ENCODE assay signal across 14 cellular contexts in genomic region chr20:63847374-63848002, GRCh38. TPM values are rescaled to one million over a fixed set of nuclear protein-coding genes. Genes with fewer than 3 reads are reported as not detected.
DNase-seq lines count a peak whose midpoint lies in the region; ATAC-seq and TF ChIP-seq lines count a peak whose summit lies in the region.
"Had no signal": no experiment of that assay in that cellular context is flagged by ENCODE, and none has a peak within 500 bp of the region (broad histone marks: within the 10 kb centered on the region; RNA-seq: fewer than 3 reads in every experiment).

No MANE protein-coding gene starts in this region.

- DNase-seq in Panc1 (ENCODE audit: low read depth, low spot score) (no peak), osteoblast (ENCODE audit: insufficient read length, low spot score, missing footprints) (peak; percentile 65), NCI-H2081 (lab: John Stamatoyannopoulos, UW) (no peak), mesothelial cell of epicardium (ENCODE audit: low spot score in 2 of 2, unreplicated experiment in 2 of 2) (no peak)
- DNase-seq in stimulated activated effector memory CD8-positive, alpha-beta T cell treated with anti-CD3 and anti-CD28 coated beads, Interleukin-12 subunit alpha, Interleukin-12 subunit beta, amount 100 ng/mL, for 72 hours (ENCODE audit: low spot score in 2 of 2) = no peak
- DNase-seq in activated T-cell treated with anti-CD3 and anti-CD28 coated beads, Interleukin-2, amount 50 U/mL, for 1 hour = no peak
- DNase-seq: activated CD4-positive, alpha-beta T cell treated with anti-CD3 and anti-CD28 coated beads, Interleukin-2, amount 10 ng/mL, durations not matched to agents 7 days and 5 days; CD4-positive, alpha-beta T cell; foreskin keratinocyte; NCI-H1105 treated with DMSO at 0.1 percent for 48 hours; nucleus accumbens; RPMI8226 had no signal

- H3K27me3 ChIP-seq in Panc1 (ENCODE audit: control insufficient read depth, insufficient read depth, low read length) = no peaks in the 10 kb centered on the region
- peaks cover 45% of the 10 kb centered on the region for H3K27me3 ChIP-seq in gastroesophageal sphincter
- H3K27me3 ChIP-seq in osteoblast (ENCODE audit: insufficient read depth, low read length) = peaks cover 17% of the 10 kb centered on the region

- H3K36me3 ChIP-seq in ES-I3 (ENCODE audit: insufficient read depth, low read length) (no peaks in the 10 kb centered on the region), Panc1 (ENCODE audit: control insufficient read depth, insufficient read depth, low read length) (no peaks in the 10 kb centered on the region), gastroesophageal sphincter (no peaks in the 10 kb centered on the region), osteoblast (ENCODE audit: insufficient read depth, low read length) (no peaks in the 10 kb centered on the region)

- no peak overlapping the region for H3K4me2 ChIP-seq in osteoblast (ENCODE audit: insufficient read depth, low read length)

- WGBS in gastroesophageal sphincter (ENCODE audit: low coverage in 1 of 2), 2 donors = no CpG with 5 or more reads among the region's 16 CpGs

- peak overlapping the region; percentile 58 for H3K27ac ChIP-seq in Panc1 (ENCODE audit: low read length)
- H3K27ac ChIP-seq in gastroesophageal sphincter = peak overlapping the region in 3 of 4 donors; percentile 41 to 77 (median 73)
- no peak overlapping the region for H3K27ac ChIP-seq in osteoblast (ENCODE audit: low read depth, low read length)
- H3K27ac ChIP-seq: foreskin keratinocyte had no signal

- TF ChIP-seq POLR2A in gastroesophageal sphincter (IDR thresholded peaks at IDR 0.05) = no peak

- no peaks in the 10 kb centered on the region for H4K20me1 ChIP-seq in osteoblast (ENCODE audit: insufficient read depth, low read length)

- CTCF ChIA-PET in Panc1 (lab: Charles Lee) = interaction anchor here (1.4 kb wide), 1 partner anchor 18 kb away, joined by 3 read pairs; the partner anchor contains the start of gene TPD52L2

- peak overlapping the region; percentile 28 for H3K9ac ChIP-seq in ES-I3 (ENCODE audit: low read depth, low read length)

- intact Hi-C loops in Panc1 (cut with micrococcal nuclease; ENCODE audit: unreplicated experiment) = no loop called here

- TF ChIP-seq CTCF in Panc1 (IDR thresholded peaks at IDR 0.05) (no peak), gastroesophageal sphincter (IDR thresholded peaks at IDR 0.05) (no peak), osteoblast (IDR thresholded peaks at IDR 0.05; ENCODE audit: extremely low read depth, low read depth, low read length) (no peak), mesothelial cell of epicardium (IDR thresholded peaks at IDR 0.05; ENCODE audit: unreplicated experiment) (no peak)

- H3K9me3 Mint-ChIP-seq in stimulated activated effector memory CD8-positive, alpha-beta T cell treated with anti-CD3 and anti-CD28 coated beads, Interleukin-12 subunit alpha, Interleukin-12 subunit beta, amount 100 ng/mL, for 72 hours = no peaks in the 10 kb centered on the region
- H3K9me3 Mint-ChIP-seq in mesothelial cell of epicardium = no peaks in the 10 kb centered on the region
- H3K9me3 Mint-ChIP-seq: activated CD4-positive, alpha-beta T cell treated with anti-CD3 and anti-CD28 coated beads, Interleukin-2, amount 10 ng/mL, durations not matched to agents 7 days and 5 days; CD4-positive, alpha-beta T cell had no signal

- no peak overlapping the region; a peak in 1 of 4 replicates for H3K4me3 ChIP-seq in Panc1 (ENCODE audit: low read depth in 2 of 2, low read length in 2 of 2)
- H3K4me3 ChIP-seq in gastroesophageal sphincter = no peak overlapping the region
- H3K4me3 ChIP-seq in osteoblast (ENCODE audit: insufficient read depth, low read length) = no peak overlapping the region

- TF ChIP-seq EP300 in gastroesophageal sphincter (IDR thresholded peaks at IDR 0.05) = no peak

- no TSS peak for BruUV-seq in Panc1 (replicated peaks; lab: Mats Ljungman, UMichigan)

- ATAC-seq in Panc1 = peak; percentile 4; the same call in 1 of the 2 replicates
- peak; percentile 38 for ATAC-seq in gastroesophageal sphincter
- no peak for ATAC-seq in stimulated activated effector memory CD8-positive, alpha-beta T cell treated with anti-CD3 and anti-CD28 coated beads, Interleukin-12 subunit alpha, Interleukin-12 subunit beta, amount 100 ng/mL, for 72 hours
- ATAC-seq: foreskin keratinocyte had no signal

- no peaks in the 10 kb centered on the region for H3K9me3 ChIP-seq in ES-I3 (ENCODE audit: control insufficient read depth, insufficient read depth, low read length)
- H3K9me3 ChIP-seq in Panc1 (ENCODE audit: control insufficient read depth, insufficient read depth, low read depth, low read length) = no peaks in the 10 kb centered on the region
- no peaks in the 10 kb centered on the region for H3K9me3 ChIP-seq in gastroesophageal sphincter
- H3K9me3 ChIP-seq in osteoblast (ENCODE audit: low read depth, low read length) = no peaks in the 10 kb centered on the region

- POLR2A ChIA-PET in Panc1 (lab: Charles Lee) = no interaction called here

- H3K79me2 ChIP-seq in osteoblast (ENCODE audit: insufficient read depth, low read length) = no peaks in the 10 kb centered on the region

- no peak overlapping the region for H2AFZ ChIP-seq in osteoblast (ENCODE audit: low read length)

- peaks cover 20% of the 10 kb centered on the region for H3K4me1 Mint-ChIP-seq in stimulated activated effector memory CD8-positive, alpha-beta T cell treated with anti-CD3 and anti-CD28 coated beads, Interleukin-12 subunit alpha, Interleukin-12 subunit beta, amount 100 ng/mL, for 72 hours
- peaks cover 4% of the 10 kb centered on the region for H3K4me1 Mint-ChIP-seq in mesothelial cell of epicardium

- no peak overlapping the region for H3K27ac Mint-ChIP-seq in stimulated activated effector memory CD8-positive, alpha-beta T cell treated with anti-CD3 and anti-CD28 coated beads, Interleukin-12 subunit alpha, Interleukin-12 subunit beta, amount 100 ng/mL, for 72 hours
- no peak overlapping the region for H3K27ac Mint-ChIP-seq in mesothelial cell of epicardium
- H3K27ac Mint-ChIP-seq: activated CD4-positive, alpha-beta T cell treated with anti-CD3 and anti-CD28 coated beads, Interleukin-2, amount 10 ng/mL, durations not matched to agents 7 days and 5 days; CD4-positive, alpha-beta T cell had no signal

- peaks cover 2% of the 10 kb centered on the region for H3K27me3 Mint-ChIP-seq in mesothelial cell of epicardium (ENCODE audit: low read depth)

- H3K4me1 ChIP-seq in ES-I3 (ENCODE audit: insufficient read depth, low read length) (peaks cover 18% of the 10 kb centered on the region), Panc1 (ENCODE audit: control insufficient read depth, insufficient read depth, low read length) (peaks cover 36% of the 10 kb centered on the region), gastroesophageal sphincter (peaks cover 0 to 39% (median 21%) of the 10 kb centered on the region in 3 donors), osteoblast (ENCODE audit: insufficient read depth, low read length) (peaks cover 3% of the 10 kb centered on the region)
- H3K4me1 ChIP-seq: foreskin keratinocyte had no signal

- in situ Hi-C loops in Panc1 (cut with HindIII; ENCODE audit: low pct_unique_long_range_greater_than_20kb, low sequenced_read_pairs) = no loop called here

- no peak overlapping the region for H3K4me3 Mint-ChIP-seq in stimulated activated effector memory CD8-positive, alpha-beta T cell treated with anti-CD3 and anti-CD28 coated beads, Interleukin-12 subunit alpha, Interleukin-12 subunit beta, amount 100 ng/mL, for 72 hours
- H3K4me3 Mint-ChIP-seq in mesothelial cell of epicardium = no peak overlapping the region
- H3K4me3 Mint-ChIP-seq: activated CD4-positive, alpha-beta T cell treated with anti-CD3 and anti-CD28 coated beads, Interleukin-2, amount 10 ng/mL, durations not matched to agents 7 days and 5 days; CD4-positive, alpha-beta T cell had no signal

- H3K36me3 Mint-ChIP-seq in stimulated activated effector memory CD8-positive, alpha-beta T cell treated with anti-CD3 and anti-CD28 coated beads, Interleukin-12 subunit alpha, Interleukin-12 subunit beta, amount 100 ng/mL, for 72 hours = no peaks in the 10 kb centered on the region
- no peaks in the 10 kb centered on the region for H3K36me3 Mint-ChIP-seq in mesothelial cell of epicardium

RNA-seq across cellular contexts. Expression of gene ABHD16B, which starts 13.8 kb away (rescaled TPM):
- total RNA-seq in Panc1 (2021; ENCODE audit: unreplicated experiment) = not detected
- polyA plus RNA-seq in Panc1 (2012; ENCODE audit: insufficient read length) = 2.2 TPM
- total RNA-seq in gastroesophageal sphincter = not detected
- not detected in 2 replicates for total RNA-seq in osteoblast
- total RNA-seq in mesothelial cell of epicardium = not detected in 3 replicates
- total RNA-seq: activated CD4-positive, alpha-beta T cell treated with anti-CD3 and anti-CD28 coated beads, Interleukin-2, amount 10 ng/mL, durations not matched to agents 7 days and 5 days; CD4-positive, alpha-beta T cell; foreskin keratinocyte had no signal
- polyA plus RNA-seq: foreskin keratinocyte had no signal

RNA-seq across cellular contexts. Expression of gene ZBTB46, which starts 16.4 kb away (rescaled TPM):
- total RNA-seq in Panc1 (2021; ENCODE audit: unreplicated experiment) (15.2 TPM), gastroesophageal sphincter (10 to 100 TPM in 2 of 4 donors, 1 to 10 TPM in 2; 8.1 to 13.8 (median 10.2) TPM), osteoblast (under 0.01 and 0.36 TPM in 2 replicates), mesothelial cell of epicardium (11.3 to 11.6 TPM (median 11.6 TPM) in 3 replicates)
- 8.3 TPM for polyA plus RNA-seq in Panc1 (2012; ENCODE audit: insufficient read length)
- total RNA-seq: activated CD4-positive, alpha-beta T cell treated with anti-CD3 and anti-CD28 coated beads, Interleukin-2, amount 10 ng/mL, durations not matched to agents 7 days and 5 days had no signal

RNA-seq across cellular contexts. Expression of gene TPD52L2, which starts 17.6 kb away (rescaled TPM):
- total RNA-seq in Panc1 (2021; ENCODE audit: unreplicated experiment) = 113 TPM
- polyA plus RNA-seq in Panc1 (2012; ENCODE audit: insufficient read length) = 128 TPM
- total RNA-seq in gastroesophageal sphincter = 100 to 1,000 TPM; 136 to 157 (median 145) TPM
- total RNA-seq in osteoblast = 99.6 and 115 TPM in 2 replicates
- total RNA-seq in mesothelial cell of epicardium = 73.1 to 77.3 TPM (median 73.8 TPM) in 3 replicates

RNA-seq across cellular contexts. Expression of gene DNAJC5, which starts 47.4 kb away (rescaled TPM):
- total RNA-seq in Panc1 (2021; ENCODE audit: unreplicated experiment) (59.5 TPM), gastroesophageal sphincter (10 to 100 TPM; 44.7 to 70.6 (median 47.6) TPM), osteoblast (41.5 and 53.9 TPM in 2 replicates), mesothelial cell of epicardium (40.6 to 43.2 TPM (median 41.6 TPM) in 3 replicates)
- 53.2 TPM for polyA plus RNA-seq in Panc1 (2012; ENCODE audit: insufficient read length)
